Comparison of ENCODE assay signal across 8 cellular contexts in the genomic region with DNA sequence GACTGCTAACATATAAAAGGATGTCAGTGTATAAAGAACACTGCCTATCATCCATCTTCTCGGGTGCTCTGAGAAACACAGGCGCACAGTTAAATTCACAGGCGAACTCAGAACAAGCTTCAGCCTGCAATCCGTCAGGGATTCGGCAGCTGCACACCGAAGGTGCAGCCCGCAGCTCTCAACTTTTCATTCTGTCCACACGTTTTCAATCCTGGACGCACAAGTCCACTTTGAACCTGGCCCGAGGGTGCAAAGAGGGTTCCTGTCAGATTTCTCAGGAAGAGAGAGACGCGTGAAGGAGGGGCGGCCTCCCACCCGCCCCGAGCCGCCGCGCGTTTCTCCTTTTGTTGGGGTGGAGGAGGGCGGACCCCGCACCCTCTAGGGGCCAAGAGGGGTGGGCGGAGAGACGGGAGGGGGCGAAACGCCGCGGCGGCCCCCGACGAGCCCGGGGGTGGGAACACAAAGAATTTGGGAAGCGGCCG. TPM values are rescaled to one million over a fixed set of nuclear protein-coding genes. Genes with fewer than 3 reads are reported as not detected.
DNase-seq lines count a peak whose midpoint lies in the region; ATAC-seq and TF ChIP-seq lines count a peak whose summit lies in the region.

No MANE protein-coding gene starts in this region.

- no peaks in the 10 kb centered on the region for H3K36me3 ChIP-seq in MM.1S (replicated peaks; ENCODE audit: insufficient read depth, low read length)
- no peaks in the 10 kb centered on the region for H3K36me3 ChIP-seq in effector memory CD4-positive, alpha-beta T cell (ENCODE audit: control insufficient read depth, insufficient read depth, low read length)

- CTCF ChIA-PET in WTC11 (lab: Charles Lee), result interaction anchor here (1.0 kb wide), 1 partner anchor 157 kb away, joined by 3 read pairs; no protein-coding TSS in a partner anchor

- no peaks in the 10 kb centered on the region for H3K36me3 Mint-ChIP-seq in WTC11

- no peaks in the 10 kb centered on the region for H3K9me2 ChIP-seq in MM.1S (replicated peaks; ENCODE audit: insufficient read depth, low read length)

- peak; percentile 41 for ATAC-seq in WTC11

- DNase-seq in NCI-H2107 treated with DMSO at 0.1 percent for 48 hours (lab: John Stamatoyannopoulos, UW; ENCODE audit: unreplicated experiment) (peak; percentile 30), NCI-H2107 (lab: John Stamatoyannopoulos, UW) (no peak), HFF-Myc (ENCODE audit: extremely low read depth, low read depth) (no peak), MM.1S (peak; percentile 35), WTC11 (ENCODE audit: low spot score) (peak; percentile 61), lung microvascular endothelial cell (ENCODE audit: low read depth in 2 of 2) (peak; percentile 48 to 49)
- no peak for DNase-seq in effector memory CD4-positive, alpha-beta T cell
- peak in 4 of 6 experiments; percentile 33 to 55 (median 37) for DNase-seq in stimulated activated naive CD4-positive, alpha-beta T cell (lab: John Stamatoyannopoulos, UW)

- H3K27ac Mint-ChIP-seq in WTC11, result peak overlapping the region; percentile 77

- 0 out of 2 replicates have a peak, but pooled peaks cover 5% of the 10 kb centered on the region for H3K79me2 ChIP-seq in MM.1S (ENCODE audit: low read length)

- no peak for TF ChIP-seq CTCF in HFF-Myc (IDR thresholded peaks at IDR 0.05; ENCODE audit: low read depth, low read length, missing control alignments)
- no peak for TF ChIP-seq CTCF in MM.1S (IDR thresholded peaks at IDR 0.05; ENCODE audit: low read length)
- no peak for TF ChIP-seq CTCF in WTC11 (IDR thresholded peaks at IDR 0.05)

- no peak overlapping the region for H3K27ac ChIP-seq in MM.1S (ENCODE audit: low read length)
- peak overlapping the region; percentile 57 for H3K27ac ChIP-seq in effector memory CD4-positive, alpha-beta T cell (ENCODE audit: insufficient read depth, low read length, poor library complexity, severe bottlenecking)

- H3K4me1 Mint-ChIP-seq in WTC11, result peaks cover 30% of the 10 kb centered on the region

- H3F3A ChIP-seq in MM.1S (ENCODE audit: insufficient read depth, low read length), result no peaks in the 10 kb centered on the region

- no peaks in the 10 kb centered on the region for H3K27me3 ChIP-seq in MM.1S (replicated peaks; ENCODE audit: insufficient read depth, low read length)
- no peaks in the 10 kb centered on the region for H3K27me3 ChIP-seq in effector memory CD4-positive, alpha-beta T cell (replicated peaks; ENCODE audit: control insufficient read depth, insufficient read depth, low read length, poor library complexity, severe bottlenecking)

- H3K9ac ChIP-seq in MM.1S (ENCODE audit: low read length), result peak overlapping the region; percentile 39; the same call in 1 of the 2 replicates

- POLR2A ChIA-PET in WTC11 (lab: Charles Lee), result interaction anchor here (0.6 kb wide), 1 partner anchor 119 kb away, joined by 3 read pairs; no protein-coding TSS in a partner anchor

- H3K9me3 Mint-ChIP-seq in WTC11, result no peaks in the 10 kb centered on the region

- H2AFZ ChIP-seq in MM.1S (ENCODE audit: low read length), result peak overlapping the region; percentile 86

- H4K20me1 ChIP-seq in MM.1S (ENCODE audit: insufficient read depth, low read length), result no peaks in the 10 kb centered on the region

- no peaks in the 10 kb centered on the region for H3K27me3 Mint-ChIP-seq in WTC11 (ENCODE audit: low read depth)

- H3K9me3 ChIP-seq in MM.1S (replicated peaks; ENCODE audit: insufficient read depth, low read length), result no peaks in the 10 kb centered on the region
- no peaks in the 10 kb centered on the region for H3K9me3 ChIP-seq in effector memory CD4-positive, alpha-beta T cell (ENCODE audit: control insufficient read depth, low read length)

- H3K4me2 ChIP-seq in MM.1S (ENCODE audit: low read depth, low read length), result peak overlapping the region; percentile 83

- peak overlapping the region; percentile 94 for H3K4me3 Mint-ChIP-seq in WTC11

- H3K4me1 ChIP-seq in MM.1S (ENCODE audit: low read length), result no peaks in the 10 kb centered on the region
- H3K4me1 ChIP-seq in effector memory CD4-positive, alpha-beta T cell (ENCODE audit: control insufficient read depth, insufficient read depth, low read length, poor library complexity, severe bottlenecking), result no peaks in the 10 kb centered on the region

- H3K4me3 ChIP-seq in HFF-Myc (replicated peaks; ENCODE audit: low read depth, low read length), result peak overlapping the region; percentile 63
- H3K4me3 ChIP-seq in MM.1S (ENCODE audit: low read length), result peak overlapping the region; percentile 93
- peak overlapping the region; percentile 86 for H3K4me3 ChIP-seq in effector memory CD4-positive, alpha-beta T cell (ENCODE audit: insufficient read depth, low read depth, low read length, poor library complexity, severe bottlenecking)

TF ChIP-seq in WTC11, 78 proteins besides CTCF, POLR2A, EP300 and RAD21:
- TF ChIP-seq, protein P1, sequence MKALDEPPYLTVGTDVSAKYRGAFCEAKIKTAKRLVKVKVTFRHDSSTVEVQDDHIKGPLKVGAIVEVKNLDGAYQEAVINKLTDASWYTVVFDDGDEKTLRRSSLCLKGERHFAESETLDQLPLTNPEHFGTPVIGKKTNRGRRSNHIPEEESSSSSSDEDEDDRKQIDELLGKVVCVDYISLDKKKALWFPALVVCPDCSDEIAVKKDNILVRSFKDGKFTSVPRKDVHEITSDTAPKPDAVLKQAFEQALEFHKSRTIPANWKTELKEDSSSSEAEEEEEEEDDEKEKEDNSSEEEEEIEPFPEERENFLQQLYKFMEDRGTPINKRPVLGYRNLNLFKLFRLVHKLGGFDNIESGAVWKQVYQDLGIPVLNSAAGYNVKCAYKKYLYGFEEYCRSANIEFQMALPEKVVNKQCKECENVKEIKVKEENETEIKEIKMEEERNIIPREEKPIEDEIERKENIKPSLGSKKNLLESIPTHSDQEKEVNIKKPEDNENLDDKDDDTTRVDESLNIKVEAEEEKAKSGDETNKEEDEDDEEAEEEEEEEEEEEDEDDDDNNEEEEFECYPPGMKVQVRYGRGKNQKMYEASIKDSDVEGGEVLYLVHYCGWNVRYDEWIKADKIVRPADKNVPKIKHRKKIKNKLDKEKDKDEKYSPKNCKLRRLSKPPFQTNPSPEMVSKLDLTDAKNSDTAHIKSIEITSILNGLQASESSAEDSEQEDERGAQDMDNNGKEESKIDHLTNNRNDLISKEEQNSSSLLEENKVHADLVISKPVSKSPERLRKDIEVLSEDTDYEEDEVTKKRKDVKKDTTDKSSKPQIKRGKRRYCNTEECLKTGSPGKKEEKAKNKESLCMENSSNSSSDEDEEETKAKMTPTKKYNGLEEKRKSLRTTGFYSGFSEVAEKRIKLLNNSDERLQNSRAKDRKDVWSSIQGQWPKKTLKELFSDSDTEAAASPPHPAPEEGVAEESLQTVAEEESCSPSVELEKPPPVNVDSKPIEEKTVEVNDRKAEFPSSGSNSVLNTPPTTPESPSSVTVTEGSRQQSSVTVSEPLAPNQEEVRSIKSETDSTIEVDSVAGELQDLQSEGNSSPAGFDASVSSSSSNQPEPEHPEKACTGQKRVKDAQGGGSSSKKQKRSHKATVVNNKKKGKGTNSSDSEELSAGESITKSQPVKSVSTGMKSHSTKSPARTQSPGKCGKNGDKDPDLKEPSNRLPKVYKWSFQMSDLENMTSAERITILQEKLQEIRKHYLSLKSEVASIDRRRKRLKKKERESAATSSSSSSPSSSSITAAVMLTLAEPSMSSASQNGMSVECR (CRISPR knock-in tag; IDR thresholded peaks at IDR 0.05; ENCODE audit: borderline replicate concordance), result 0 out of 2 replicates have a peak, but pooled peaks have one; percentile 1
- TF ChIP-seq KAT7 (CRISPR knock-in tag; IDR thresholded peaks at IDR 0.05; ENCODE audit: borderline replicate concordance), result 0 out of 2 replicates have a peak, but pooled peaks have one; percentile 8
- TF ChIP-seq, protein P2, sequence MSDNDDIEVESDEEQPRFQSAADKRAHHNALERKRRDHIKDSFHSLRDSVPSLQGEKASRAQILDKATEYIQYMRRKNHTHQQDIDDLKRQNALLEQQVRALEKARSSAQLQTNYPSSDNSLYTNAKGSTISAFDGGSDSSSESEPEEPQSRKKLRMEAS (CRISPR knock-in tag; IDR thresholded peaks at IDR 0.05), result 0 out of 2 replicates have a peak, but pooled peaks have one; percentile 19
- no peak for TF ChIP-seq TEAD1 (CRISPR knock-in tag; IDR thresholded peaks at IDR 0.05)
TF ChIP-seq in WTC11: peak in this region for 3.

RNA-seq across cellular contexts. Expression of a gene that starts 0.7 kb away (rescaled TPM):
- total RNA-seq in WTC11 (2021) (34.2 to 34.7 TPM (median 34.7 TPM) in 3 replicates), lung microvascular endothelial cell (19.2 and 21.0 TPM in 2 replicates)

Comparison
In these comparisons a context has a peak if more than half of its experiments do, and no peak if none do; other contexts are left out.
1. DNase-seq: peak in NCI-H2107 treated with DMSO at 0.1 percent for 48 hours (single experiment), MM.1S (single experiment), WTC11 (single experiment), lung microvascular endothelial cell (2 of 2) and stimulated activated naive CD4-positive, alpha-beta T cell (4 of 6); none in NCI-H2107 (single experiment), HFF-Myc (single experiment) and effector memory CD4-positive, alpha-beta T cell (0 of 3).
2. Peak in every context shown above with its lines, with median percentiles within 50 percentile points of each other: H3K4me3 ChIP-seq.